9 cellular contexts compared by ENCODE assay signal in the genomic region with DNA sequence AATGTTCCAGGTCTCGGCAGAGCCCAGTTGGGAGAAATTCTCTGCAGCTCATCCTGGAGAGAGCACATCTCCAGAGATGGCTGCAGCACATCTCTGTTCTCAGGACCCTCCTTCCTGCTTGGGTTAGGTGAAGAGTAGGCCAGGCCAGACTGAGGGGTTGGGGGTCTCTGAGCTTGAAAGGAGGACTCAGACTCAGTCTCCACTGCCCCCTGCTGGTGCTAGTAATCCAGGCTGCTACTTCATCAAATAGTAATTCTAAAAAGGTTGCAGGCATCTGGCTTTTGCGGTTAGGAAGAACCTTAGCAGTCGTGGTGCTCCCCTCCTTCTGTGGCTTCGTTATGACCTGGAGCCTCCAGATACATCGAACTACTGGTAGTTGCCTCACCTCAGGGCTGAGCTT. TPM values are rescaled to one million over a fixed set of nuclear protein-coding genes. Genes with fewer than 3 reads are reported as not detected.
DNase-seq lines count a peak whose midpoint lies in the region; ATAC-seq and TF ChIP-seq lines count a peak whose summit lies in the region.
"Had no signal": no experiment of that assay in that cellular context is flagged by ENCODE, and none has a peak within 500 bp of the region (broad histone marks: within the 10 kb centered on the region; RNA-seq: fewer than 3 reads in every experiment).

No MANE protein-coding gene starts in this region.

- H3K27ac Mint-ChIP-seq in stimulated activated naive CD8-positive, alpha-beta T cell treated with anti-CD3 and anti-CD28 coated beads, Interleukin-15, amount 100 ng/mL, for 72 hours = no peak overlapping the region
- H3K27ac Mint-ChIP-seq: activated naive CD8-positive, alpha-beta T cell had no signal

- peaks cover 8% of the 10 kb centered on the region for H3K27me3 Mint-ChIP-seq in stimulated activated naive CD8-positive, alpha-beta T cell treated with anti-CD3 and anti-CD28 coated beads, Interleukin-15, amount 100 ng/mL, for 72 hours

- no peak for TF ChIP-seq EP300 in gastroesophageal sphincter (IDR thresholded peaks at IDR 0.05)

- no peak for TF ChIP-seq POLR2A in gastroesophageal sphincter (IDR thresholded peaks at IDR 0.05)

- H3K4me3 ChIP-seq in RWPE2 (ENCODE audit: severe bottlenecking) = no peak overlapping the region
- no peak overlapping the region for H3K4me3 ChIP-seq in gastroesophageal sphincter

- peak; percentile 51 for DNase-seq in stimulated activated naive CD8-positive, alpha-beta T cell treated with anti-CD3 and anti-CD28 coated beads, Interleukin-15, Interleukin-2, amounts not matched to agents 100 U/mL and 50 U/mL, for 24 hours
- no peak for DNase-seq in stimulated activated naive CD8-positive, alpha-beta T cell treated with anti-CD3 and anti-CD28 coated beads, Interleukin-15, amount 100 ng/mL, for 72 hours
- DNase-seq in RWPE2 (ENCODE audit: low spot score) (no peak), NCI-H774 (lab: John Stamatoyannopoulos, UW) (no peak)
- DNase-seq in stimulated activated CD4-positive, alpha-beta T cell treated with anti-CD3 and anti-CD28 coated beads, Interleukin-4, amount 100 ng/mL, for 1 hour = peak; percentile 20
- DNase-seq in activated T-cell treated with anti-CD3 and anti-CD28 coated beads, Interleukin-2, amount 50 U/mL, for 1 hour = no peak

- H3K9me3 ChIP-seq in RWPE2 (ENCODE audit: severe bottlenecking) (no peaks in the 10 kb centered on the region), gastroesophageal sphincter (no peaks in the 10 kb centered on the region)

- H3K36me3 ChIP-seq in RWPE2 (ENCODE audit: low read depth) (no peaks in the 10 kb centered on the region), gastroesophageal sphincter (peaks cover 0 to 27% of the 10 kb centered on the region in 2 donors)

- no peak for ATAC-seq in stimulated activated naive CD8-positive, alpha-beta T cell treated with anti-CD3 and anti-CD28 coated beads, Interleukin-15, Interleukin-2, amounts not matched to agents 100 U/mL and 50 U/mL, for 24 hours
- ATAC-seq in stimulated activated naive CD8-positive, alpha-beta T cell treated with anti-CD3 and anti-CD28 coated beads, Interleukin-15, amount 100 ng/mL, for 72 hours = no peak
- ATAC-seq in RWPE2 (ENCODE audit: low read depth) (no peak), gastroesophageal sphincter (no peak), HG03280 (IDR thresholded peaks at IDR 0.05; ENCODE audit: unreplicated experiment) (no peak)

- H3K4me1 Mint-ChIP-seq in stimulated activated naive CD8-positive, alpha-beta T cell treated with anti-CD3 and anti-CD28 coated beads, Interleukin-15, amount 100 ng/mL, for 72 hours = peaks cover 5% of the 10 kb centered on the region

- WGBS in gastroesophageal sphincter (ENCODE audit: low coverage in 1 of 2), 2 donors = 20 to 38% methylated on average over 1 to 3 of the region's 5 CpGs

- H3K4me1 ChIP-seq in RWPE2 (ENCODE audit: insufficient read depth, poor library complexity, severe bottlenecking) (no peaks in the 10 kb centered on the region), gastroesophageal sphincter (peaks cover 0 to 37% (median 22%) of the 10 kb centered on the region in 3 donors)

- peak; percentile 40 for TF ChIP-seq CTCF in RWPE2 (IDR thresholded peaks at IDR 0.05; ENCODE audit: poor library complexity, severe bottlenecking)
- TF ChIP-seq CTCF in gastroesophageal sphincter (IDR thresholded peaks at IDR 0.05) = peak in 3 of 4 experiments; percentile 30 to 58 (median 44)

- H3K9me3 Mint-ChIP-seq in stimulated activated naive CD8-positive, alpha-beta T cell treated with anti-CD3 and anti-CD28 coated beads, Interleukin-15, amount 100 ng/mL, for 72 hours = no peaks in the 10 kb centered on the region

- H3K27me3 ChIP-seq in RWPE2 (ENCODE audit: insufficient read depth, poor library complexity, severe bottlenecking) (no peaks in the 10 kb centered on the region), gastroesophageal sphincter (no peaks in the 10 kb centered on the region)

- H3K27ac ChIP-seq in RWPE2 (ENCODE audit: poor library complexity, severe bottlenecking) (no peak overlapping the region), gastroesophageal sphincter (no peak overlapping the region)

- H3K4me3 Mint-ChIP-seq in stimulated activated naive CD8-positive, alpha-beta T cell treated with anti-CD3 and anti-CD28 coated beads, Interleukin-15, amount 100 ng/mL, for 72 hours = no peak overlapping the region
- H3K4me3 Mint-ChIP-seq: activated naive CD8-positive, alpha-beta T cell had no signal

RNA-seq across cellular contexts. Expression of a gene that starts 9.7 kb away (rescaled TPM):
- 10 to 100 TPM in 3 of 4 donors, 1 to 10 TPM in 1; 8.2 to 19.0 (median 13.4) TPM for total RNA-seq in gastroesophageal sphincter

Comparison
In these comparisons a context has a peak if more than half of its experiments do, and no peak if none do; other contexts are left out.
1. DNase-seq: peak in stimulated activated naive CD8-positive, alpha-beta T cell treated with anti-CD3 and anti-CD28 coated beads, Interleukin-15, Interleukin-2, amounts not matched to agents 100 U/mL and 50 U/mL, for 24 hours (single experiment) and stimulated activated CD4-positive, alpha-beta T cell treated with anti-CD3 and anti-CD28 coated beads, Interleukin-4, amount 100 ng/mL, for 1 hour (single experiment); none in stimulated activated naive CD8-positive, alpha-beta T cell treated with anti-CD3 and anti-CD28 coated beads, Interleukin-15, amount 100 ng/mL, for 72 hours (0 of 2), RWPE2 (single experiment), activated T-cell treated with anti-CD3 and anti-CD28 coated beads, Interleukin-2, amount 50 U/mL, for 1 hour (single experiment) and NCI-H774 (single experiment).